In genomic region chr2:33064349-33064801, GRCh38 we compare ENCODE assay signal across 16 cellular contexts.
"Had no signal": no experiment of that assay in that cellular context is flagged by ENCODE, and none has a peak within 500 bp of the region (broad histone marks: within the 10 kb centered on the region; RNA-seq: fewer than 3 reads in every experiment).

No MANE protein-coding gene starts in this region.

- H3K27ac ChIP-seq: colonic mucosa, left ventricle myocardium inferior, right atrium auricular region, SJCRH30, transverse colon had no signal

- H3K4me3 ChIP-seq: colonic mucosa, left ventricle myocardium inferior, right atrium auricular region, SJCRH30, transverse colon had no signal

- H3K36me3 Mint-ChIP-seq: natural killer cell; stimulated activated naive B cell treated with anti-CD40 and anti-IgM and Interleukin-4, amounts not matched to agents 10 μg/mL and 1 μg/mL and 100 μg/mL, for 72 hours had no signal

- H3K4me1 Mint-ChIP-seq: natural killer cell; stimulated activated naive B cell treated with anti-CD40 and anti-IgM and Interleukin-4, amounts not matched to agents 10 μg/mL and 1 μg/mL and 100 μg/mL, for 72 hours had no signal

- H3K36me3 ChIP-seq: colonic mucosa, left ventricle myocardium inferior, right atrium auricular region, SJCRH30, transverse colon had no signal

- H3K27ac Mint-ChIP-seq: natural killer cell; stimulated activated naive B cell treated with anti-CD40 and anti-IgM and Interleukin-4, amounts not matched to agents 10 μg/mL and 1 μg/mL and 100 μg/mL, for 72 hours had no signal

- FAIRE-seq: kidney had no signal

- H3K9me3 ChIP-seq: colonic mucosa, SJCRH30, transverse colon had no signal

- H3K4me3 Mint-ChIP-seq: natural killer cell; stimulated activated naive B cell treated with anti-CD40 and anti-IgM and Interleukin-4, amounts not matched to agents 10 μg/mL and 1 μg/mL and 100 μg/mL, for 72 hours had no signal

- DNase-seq: activated CD4-positive, alpha-beta T cell treated with anti-CD3 and anti-CD28 coated beads, Interleukin-2, amount 50 U/mL, for 1 hour; activated naive CD4-positive, alpha-beta T cell; activated T-cell treated with anti-CD3 and anti-CD28 coated beads for 4 hours; colonic mucosa; effector CD4-positive, alpha-beta T cell; kidney; left ventricle myocardium inferior; natural killer cell; posterior cingulate gyrus; SJCRH30; stimulated activated CD4-positive, alpha-beta T cell treated with anti-CD3 and anti-CD28 coated beads, Interleukin-15, amount 100 ng/mL, for 24 hours; stimulated activated CD4-positive, alpha-beta T cell treated with anti-CD3 and anti-CD28 coated beads, Interleukin-4, amount 100 ng/mL, for 1 hour; stimulated activated naive B cell treated with anti-CD40 and anti-IgM and Interleukin-4, amounts not matched to agents 10 μg/mL and 1 μg/mL and 100 μg/mL, for 72 hours; transverse colon had no signal

- H3K27me3 ChIP-seq: colonic mucosa, right atrium auricular region, SJCRH30, transverse colon had no signal

- ATAC-seq: activated CD4-positive, CD25-positive, alpha-beta regulatory T cell treated with anti-CD3 and anti-CD28 coated beads, Interleukin-2, amount 50 U/mL, for 24 hours; natural killer cell; stimulated activated naive B cell treated with anti-CD40 and anti-IgM and Interleukin-4, amounts not matched to agents 10 μg/mL and 1 μg/mL and 100 μg/mL, for 72 hours had no signal

- H3K4me1 ChIP-seq: colonic mucosa, transverse colon had no signal

- H3K9me3 Mint-ChIP-seq: natural killer cell; stimulated activated naive B cell treated with anti-CD40 and anti-IgM and Interleukin-4, amounts not matched to agents 10 μg/mL and 1 μg/mL and 100 μg/mL, for 72 hours had no signal
